ENCODE assay signal across 8 cellular contexts in genomic region chr6:73732845-73733675, GRCh38. TPM values are rescaled to one million over a fixed set of nuclear protein-coding genes. Genes with fewer than 3 reads are reported as not detected.
DNase-seq lines count a peak whose midpoint lies in the region; ATAC-seq and TF ChIP-seq lines count a peak whose summit lies in the region.

No MANE protein-coding gene starts in this region.

- H3K4me3 ChIP-seq in DND-41 (ENCODE audit: low read depth in 1 of 2, low read length in 2 of 2) (no peak overlapping the region), fibroblast of villous mesenchyme (ENCODE audit: low read depth, low read length) (no peak overlapping the region), ovary (no peak overlapping the region), tibial artery (no peak overlapping the region)

- H3K79me2 ChIP-seq in DND-41 (ENCODE audit: insufficient read depth, low read length), result no peaks in the 10 kb centered on the region

- no peak overlapping the region for H3K4me2 ChIP-seq in DND-41 (ENCODE audit: insufficient read depth, low read length)

- H2AFZ ChIP-seq in DND-41 (ENCODE audit: low read depth, low read length), result peak overlapping the region; percentile 46; the same call in 1 of the 2 replicates

- TF ChIP-seq EP300 in ovary (IDR thresholded peaks at IDR 0.05), result no peak

- H4K20me1 ChIP-seq in DND-41 (ENCODE audit: insufficient read depth, low read length), result no peaks in the 10 kb centered on the region

- peak; percentile 94 for TF ChIP-seq CTCF in DND-41 (IDR thresholded peaks at IDR 0.05; ENCODE audit: borderline replicate concordance, extremely low read depth, low read length, poor library complexity, severe bottlenecking)
- TF ChIP-seq CTCF in fibroblast of villous mesenchyme (IDR thresholded peaks at IDR 0.05; ENCODE audit: insufficient read depth, low read depth, low read length), result peak; percentile 94
- peak; percentile 14 to 45 (median 29) for TF ChIP-seq CTCF in ovary (IDR thresholded peaks at IDR 0.05)
- TF ChIP-seq CTCF in tibial artery (IDR thresholded peaks at IDR 0.05), result peak; percentile 78 to 87

- ATAC-seq in DND-41 (ENCODE audit: insufficient read depth, low read depth), result peak; percentile 96
- peak; percentile 82 for ATAC-seq in GM21515 (IDR thresholded peaks at IDR 0.05; ENCODE audit: unreplicated experiment)

- WGBS in ovary, 3 donors, result 65% methylated on average over 6 of the region's 6 CpGs

- DNase-seq in DND-41 (peak; percentile 71), HUDEP-2 (lab: John Stamatoyannopoulos, UW; ENCODE audit: unreplicated experiment in 76 of 76) (peak in 64 of 76 experiments; percentile 9 to 82 (median 46)), RPMI7951 (ENCODE audit: low read depth) (peak; percentile 70), activated T-helper 1 cell treated with Interleukin-2 at 50 U/mL for 16 hours (ENCODE audit: low read depth) (peak; percentile 39), fibroblast of villous mesenchyme (ENCODE audit: low read depth) (peak; percentile 78), ovary (peak; percentile 11 to 56 (median 46)), tibial artery (peak; percentile 39 to 77)

- H3K4me1 ChIP-seq in DND-41 (ENCODE audit: insufficient read depth, low read length) (no peaks in the 10 kb centered on the region), ovary (ENCODE audit: insufficient read depth) (no peaks in the 10 kb centered on the region), tibial artery (peaks cover 0 to 3% (median 0%) of the 10 kb centered on the region in 4 donors)

- H3K9ac ChIP-seq in DND-41 (ENCODE audit: low read depth, low read length), result no peak overlapping the region

- intact Hi-C loops in ovary (cut with DNase I), result loop anchor here in 1 of 4 donors (10.0 kb wide), 2 partner anchors 58 to 1472 kb away; partner anchors contain the start of gene COL12A1
- intact Hi-C loops in tibial artery (cut with DNase I; ENCODE audit: low total_unique reads), result loop anchor here (5.0 kb wide), 1 partner anchor 56 kb away; no protein-coding TSS in a partner anchor

- TF ChIP-seq POLR2A in ovary (IDR thresholded peaks at IDR 0.05), result no peak

- no peak overlapping the region for H3K27ac ChIP-seq in DND-41 (ENCODE audit: low read length)
- H3K27ac ChIP-seq in ovary, result no peak overlapping the region
- no peak overlapping the region for H3K27ac ChIP-seq in tibial artery

- H3K36me3 ChIP-seq in DND-41 (ENCODE audit: insufficient read depth, low read length) (no peaks in the 10 kb centered on the region), ovary (no peaks in the 10 kb centered on the region), tibial artery (no peaks in the 10 kb centered on the region)

- H3K27me3 ChIP-seq in DND-41 (ENCODE audit: insufficient read depth, low read length, poor library complexity) (no peaks in the 10 kb centered on the region), ovary (no peaks in the 10 kb centered on the region), tibial artery (no peaks in the 10 kb centered on the region)

- H3K9me3 ChIP-seq in DND-41 (ENCODE audit: insufficient read depth, low read length, severe bottlenecking), result no peaks in the 10 kb centered on the region
- H3K9me3 ChIP-seq in ovary, result no peaks in the 10 kb centered on the region
- H3K9me3 ChIP-seq in tibial artery, result no peaks in the 10 kb centered on the region

RNA-seq across cellular contexts. Expression of gene CD109, which starts 37.1 kb away (rescaled TPM):
- total RNA-seq in RPMI7951 (2014; rRNA removed; shearing (Covaris generic)), result 67.4 and 75.9 TPM in 2 replicates
- 27.2 and 43.2 TPM in 2 replicates for total RNA-seq in fibroblast of villous mesenchyme
- 1 to 10 TPM; 1.5 to 5.3 (median 3.2) TPM for total RNA-seq in ovary
- 1 to 10 TPM; 1.2 to 5.8 TPM for polyA plus RNA-seq in ovary

Comparison
In these comparisons a context has a peak if more than half of its experiments do, and no peak if none do; other contexts are left out.
1. CTCF ChIP-seq: peak in every context shown above with its lines; median percentile 94 in DND-41; 94 in fibroblast of villous mesenchyme; 82 in tibial artery; 29 in ovary.